In genomic region chr12:66662179-66662578, GRCh38 we compare ENCODE assay signal across 18 cellular contexts. TPM values are rescaled to one million over a fixed set of nuclear protein-coding genes. Genes with fewer than 3 reads are reported as not detected.
DNase-seq lines count a peak whose midpoint lies in the region; ATAC-seq and TF ChIP-seq lines count a peak whose summit lies in the region.
"Had no signal": no experiment of that assay in that cellular context is flagged by ENCODE, and none has a peak within 500 bp of the region (broad histone marks: within the 10 kb centered on the region; RNA-seq: fewer than 3 reads in every experiment).

No MANE protein-coding gene starts in this region.

- DNase-seq in NB4 (ENCODE audit: low read depth) (peak; percentile 52), chondrocyte (ENCODE audit: low spot score) (no peak), brain microvascular endothelial cell (no peak), T-helper 9 cell (no peak)
- no peak for DNase-seq in activated naive CD8-positive, alpha-beta T cell treated with anti-CD3 and anti-CD28 coated beads for 36 hours
- DNase-seq: activated CD4-positive, alpha-beta memory T cell treated with anti-CD3 and anti-CD28 coated beads for 36 hours; activated T-cell treated with anti-CD3 and anti-CD28 coated beads, Interleukin-2, amount 50 U/mL, for 72 hours; adrenal gland; BE2C; MV-4-11; NCI-H2171 treated with DMSO at 0.1 percent for 48 hours; nephron progenitor cell; SK-N-SH had no signal

- no peak overlapping the region for H3K4me3 Mint-ChIP-seq in chondrocyte (ENCODE audit: unreplicated experiment)
- H3K4me3 Mint-ChIP-seq in stimulated activated memory B cell treated with anti-CD40 and anti-IgM and Interleukin-4, amounts not matched to agents 10 μg/mL and 1 μg/mL and 100 μg/mL, for 72 hours: peak overlapping the region; percentile 4
- H3K4me3 Mint-ChIP-seq in activated naive CD8-positive, alpha-beta T cell treated with anti-CD3 and anti-CD28 coated beads for 36 hours: no peak overlapping the region
- H3K4me3 Mint-ChIP-seq: activated CD4-positive, alpha-beta memory T cell treated with anti-CD3 and anti-CD28 coated beads for 36 hours; activated T-cell treated with anti-CD3 and anti-CD28 coated beads, Interleukin-2, amount 50 U/mL, for 72 hours; nephron progenitor cell had no signal

- H3K4me3 ChIP-seq in NB4 (ENCODE audit: low read depth, low read length): no peak overlapping the region
- no peak overlapping the region for H3K4me3 ChIP-seq in brain microvascular endothelial cell (ENCODE audit: low read depth, low read length)
- H3K4me3 ChIP-seq: adrenal gland, GM23248, lung had no signal

- ATAC-seq in GM21367 (IDR thresholded peaks at IDR 0.05; ENCODE audit: unreplicated experiment): peak; percentile 71
- peak; percentile 95 for ATAC-seq in stimulated activated memory B cell treated with anti-CD40 and anti-IgM and Interleukin-4, amounts not matched to agents 10 μg/mL and 1 μg/mL and 100 μg/mL, for 72 hours
- ATAC-seq: activated T-cell treated with anti-CD3 and anti-CD28 coated beads, Interleukin-2, amount 50 U/mL, for 72 hours; HepG2 had no signal

- no peaks in the 10 kb centered on the region for H3K27me3 Mint-ChIP-seq in chondrocyte (ENCODE audit: low read depth)
- no peaks in the 10 kb centered on the region for H3K27me3 Mint-ChIP-seq in stimulated activated memory B cell treated with anti-CD40 and anti-IgM and Interleukin-4, amounts not matched to agents 10 μg/mL and 1 μg/mL and 100 μg/mL, for 72 hours
- peaks cover 23% of the 10 kb centered on the region for H3K27me3 Mint-ChIP-seq in activated naive CD8-positive, alpha-beta T cell treated with anti-CD3 and anti-CD28 coated beads for 36 hours

- H3K4me1 Mint-ChIP-seq in chondrocyte (ENCODE audit: low read depth): peaks cover 32% of the 10 kb centered on the region
- H3K4me1 Mint-ChIP-seq in stimulated activated memory B cell treated with anti-CD40 and anti-IgM and Interleukin-4, amounts not matched to agents 10 μg/mL and 1 μg/mL and 100 μg/mL, for 72 hours: peaks cover 38% of the 10 kb centered on the region
- no peaks in the 10 kb centered on the region for H3K4me1 Mint-ChIP-seq in activated naive CD8-positive, alpha-beta T cell treated with anti-CD3 and anti-CD28 coated beads for 36 hours
- H3K4me1 Mint-ChIP-seq: nephron progenitor cell had no signal

- no peaks in the 10 kb centered on the region for H3K36me3 ChIP-seq in brain microvascular endothelial cell (replicated peaks)
- H3K36me3 ChIP-seq: adrenal gland, BE2C had no signal

- H3K9me3 Mint-ChIP-seq in chondrocyte (ENCODE audit: low read depth): no peaks in the 10 kb centered on the region
- H3K9me3 Mint-ChIP-seq in stimulated activated memory B cell treated with anti-CD40 and anti-IgM and Interleukin-4, amounts not matched to agents 10 μg/mL and 1 μg/mL and 100 μg/mL, for 72 hours: no peaks in the 10 kb centered on the region
- H3K9me3 Mint-ChIP-seq in activated naive CD8-positive, alpha-beta T cell treated with anti-CD3 and anti-CD28 coated beads for 36 hours: no peaks in the 10 kb centered on the region
- H3K9me3 Mint-ChIP-seq: activated CD4-positive, alpha-beta memory T cell treated with anti-CD3 and anti-CD28 coated beads for 36 hours; activated T-cell treated with anti-CD3 and anti-CD28 coated beads, Interleukin-2, amount 50 U/mL, for 72 hours; nephron progenitor cell had no signal

- TF ChIP-seq CTCF in NB4 (IDR thresholded peaks at IDR 0.05; ENCODE audit: low read depth, low read length): no peak
- no peak for TF ChIP-seq CTCF in chondrocyte (IDR thresholded peaks at IDR 0.05)
- no peak for TF ChIP-seq CTCF in brain microvascular endothelial cell (IDR thresholded peaks at IDR 0.05; ENCODE audit: low read depth, low read length, missing control alignments)

- in situ Hi-C loops in brain microvascular endothelial cell (cut with HindIII; ENCODE audit: low pct_ligation_motif_present, low sequenced_read_pairs): no loop called here

- no peak overlapping the region for H3K27ac ChIP-seq in brain microvascular endothelial cell
- H3K27ac ChIP-seq: adrenal gland, GM23248 had no signal

- no peak for TF ChIP-seq POLR2A in NB4 (IDR thresholded peaks at IDR 0.05; ENCODE audit: extremely low read depth, insufficient read length)

- H3K36me3 Mint-ChIP-seq in chondrocyte (ENCODE audit: low read depth): no peaks in the 10 kb centered on the region
- H3K36me3 Mint-ChIP-seq in stimulated activated memory B cell treated with anti-CD40 and anti-IgM and Interleukin-4, amounts not matched to agents 10 μg/mL and 1 μg/mL and 100 μg/mL, for 72 hours: no peaks in the 10 kb centered on the region
- H3K36me3 Mint-ChIP-seq in activated naive CD8-positive, alpha-beta T cell treated with anti-CD3 and anti-CD28 coated beads for 36 hours: no peaks in the 10 kb centered on the region
- H3K36me3 Mint-ChIP-seq: activated CD4-positive, alpha-beta memory T cell treated with anti-CD3 and anti-CD28 coated beads for 36 hours had no signal

- H3K27me3 ChIP-seq in brain microvascular endothelial cell (replicated peaks): no peaks in the 10 kb centered on the region
- H3K27me3 ChIP-seq: adrenal gland, BE2C had no signal

- peak overlapping the region; percentile 4 for H3K27ac Mint-ChIP-seq in chondrocyte (ENCODE audit: unreplicated experiment)
- no peak overlapping the region for H3K27ac Mint-ChIP-seq in stimulated activated memory B cell treated with anti-CD40 and anti-IgM and Interleukin-4, amounts not matched to agents 10 μg/mL and 1 μg/mL and 100 μg/mL, for 72 hours
- H3K27ac Mint-ChIP-seq in activated naive CD8-positive, alpha-beta T cell treated with anti-CD3 and anti-CD28 coated beads for 36 hours: no peak overlapping the region
- H3K27ac Mint-ChIP-seq: activated CD4-positive, alpha-beta memory T cell treated with anti-CD3 and anti-CD28 coated beads for 36 hours; activated T-cell treated with anti-CD3 and anti-CD28 coated beads, Interleukin-2, amount 50 U/mL, for 72 hours; nephron progenitor cell had no signal

RNA-seq across cellular contexts. Expression of gene GRIP1, which starts 16.7 kb away (rescaled TPM):
- 5.0 to 10.1 TPM (median 7.8 TPM) in 3 replicates for total RNA-seq in chondrocyte
- total RNA-seq in activated naive CD8-positive, alpha-beta T cell treated with anti-CD3 and anti-CD28 coated beads for 36 hours: 1 to 10 TPM; 2.2 to 3.4 TPM
- total RNA-seq: GM23248, HepG2 had no signal
